In genomic region chr14:96754845-96755184, GRCh38 we compare ENCODE assay signal across 14 cellular contexts. TPM values are rescaled to one million over a fixed set of nuclear protein-coding genes. Genes with fewer than 3 reads are reported as not detected.
DNase-seq lines count a peak whose midpoint lies in the region; ATAC-seq, FAIRE-seq and TF ChIP-seq lines count a peak whose summit lies in the region.
"Had no signal": no experiment of that assay in that cellular context is flagged by ENCODE, and none has a peak within 500 bp of the region (broad histone marks: within the 10 kb centered on the region; RNA-seq: fewer than 3 reads in every experiment).

No MANE protein-coding gene starts in this region.

- no peaks in the 10 kb centered on the region for H3K4me1 ChIP-seq in kidney (ENCODE audit: control insufficient read depth in 1 of 2, insufficient read depth in 1 of 2, low read depth in 1 of 2, low read length in 2 of 2)
- H3K4me1 ChIP-seq: gastrocnemius medialis, parathyroid adenoma, SJSA1 had no signal

- intact Hi-C loops in kidney (cut with DNase I), result no loop called here

- FAIRE-seq in kidney (lab: Jason Lieb, UNC), result no peak
- FAIRE-seq: GM12891 had no signal

- H3K4me1 Mint-ChIP-seq in activated T-cell treated with anti-CD3 and anti-CD28 coated beads, Interleukin-2, amount 50 U/mL, for 72 hours (ENCODE audit: low read depth), result no peaks in the 10 kb centered on the region
- H3K4me1 Mint-ChIP-seq: activated naive CD4-positive, alpha-beta T cell treated with anti-CD3 and anti-CD28 coated beads, Interleukin-2, amount 10 ng/mL, durations not matched to agents 7 days and 5 days had no signal

- ATAC-seq in activated T-cell treated with anti-CD3 and anti-CD28 coated beads, Interleukin-2, amount 50 U/mL, for 72 hours (replicated peaks in 1 of 2), result no peak
- ATAC-seq: gastrocnemius medialis had no signal

- H3K9ac ChIP-seq in kidney (ENCODE audit: low read length in 2 of 2), result no peak overlapping the region
- H3K9ac ChIP-seq: parathyroid adenoma had no signal

- H3K36me3 ChIP-seq in kidney (ENCODE audit: control insufficient read depth in 1 of 2, insufficient read depth in 2 of 2, low read length in 2 of 2), result no peaks in the 10 kb centered on the region
- H3K36me3 ChIP-seq: gastrocnemius medialis, SJSA1 had no signal

- no peak overlapping the region for H3K27ac Mint-ChIP-seq in activated T-cell treated with anti-CD3 and anti-CD28 coated beads, Interleukin-2, amount 50 U/mL, for 72 hours
- H3K27ac Mint-ChIP-seq: activated naive CD4-positive, alpha-beta T cell treated with anti-CD3 and anti-CD28 coated beads, Interleukin-2, amount 10 ng/mL, durations not matched to agents 7 days and 5 days; type B pancreatic cell had no signal

- H3K4me3 Mint-ChIP-seq in activated T-cell treated with anti-CD3 and anti-CD28 coated beads, Interleukin-2, amount 50 U/mL, for 72 hours, result no peak overlapping the region
- H3K4me3 Mint-ChIP-seq: activated naive CD4-positive, alpha-beta T cell treated with anti-CD3 and anti-CD28 coated beads, Interleukin-2, amount 10 ng/mL, durations not matched to agents 7 days and 5 days; type B pancreatic cell had no signal

- H3K9me3 Mint-ChIP-seq in activated T-cell treated with anti-CD3 and anti-CD28 coated beads, Interleukin-2, amount 50 U/mL, for 72 hours, result no peaks in the 10 kb centered on the region
- H3K9me3 Mint-ChIP-seq: activated naive CD4-positive, alpha-beta T cell treated with anti-CD3 and anti-CD28 coated beads, Interleukin-2, amount 10 ng/mL, durations not matched to agents 7 days and 5 days; type B pancreatic cell had no signal

- in situ Hi-C loops in KBM-7 (cut with MboI; ENCODE audit: low pct_unique_long_range_greater_than_20kb, low sequenced_read_pairs), result no loop called here

- no peak overlapping the region for H3K4me3 ChIP-seq in kidney (ENCODE audit: low read length in 2 of 2)
- H3K4me3 ChIP-seq: gastrocnemius medialis, SJSA1 had no signal

- DNase-seq in Daoy (ENCODE audit: low read depth) (peak; percentile 61), NCI-H146 treated with DMSO at 0.1 percent for 48 hours (lab: John Stamatoyannopoulos, UW; ENCODE audit: unreplicated experiment) (peak; percentile 74), SK-N-DZ (ENCODE audit: low spot score) (peak; percentile 43), medulla oblongata (ENCODE audit: extremely low spot score) (peak; percentile 23), KBM-7 (no peak), kidney (no peak)
- DNase-seq in activated T-cell treated with anti-CD3 and anti-CD28 coated beads, Interleukin-2, amount 50 U/mL, for 72 hours, result no peak
- no peak for DNase-seq in activated naive CD4-positive, alpha-beta T cell (lab: John Stamatoyannopoulos, UW)
- DNase-seq: activated naive CD4-positive, alpha-beta T cell treated with anti-CD3 and anti-CD28 coated beads, Interleukin-2, amount 10 ng/mL, durations not matched to agents 7 days and 5 days; gastrocnemius medialis had no signal

- H3K36me3 Mint-ChIP-seq in activated T-cell treated with anti-CD3 and anti-CD28 coated beads, Interleukin-2, amount 50 U/mL, for 72 hours (ENCODE audit: insufficient read depth in 2 of 2), result no peaks in the 10 kb centered on the region
- H3K36me3 Mint-ChIP-seq: activated naive CD4-positive, alpha-beta T cell treated with anti-CD3 and anti-CD28 coated beads, Interleukin-2, amount 10 ng/mL, durations not matched to agents 7 days and 5 days; type B pancreatic cell had no signal

- peaks cover 23% of the 10 kb centered on the region for H3K27me3 Mint-ChIP-seq in activated T-cell treated with anti-CD3 and anti-CD28 coated beads, Interleukin-2, amount 50 U/mL, for 72 hours (ENCODE audit: low read depth)

- no peak overlapping the region for H3K27ac ChIP-seq in kidney (ENCODE audit: low read depth in 2 of 2, low read length in 2 of 2)
- H3K27ac ChIP-seq: gastrocnemius medialis, parathyroid adenoma, SJSA1 had no signal

- H3K9me3 ChIP-seq in kidney (ENCODE audit: control insufficient read depth in 1 of 2, low read length in 2 of 2), result no peaks in the 10 kb centered on the region
- H3K9me3 ChIP-seq: gastrocnemius medialis, SJSA1 had no signal

- no peak for TF ChIP-seq CTCF in kidney (IDR thresholded peaks at IDR 0.05; ENCODE audit: borderline replicate concordance, extremely low read depth, insufficient read depth)

RNA-seq across cellular contexts. Expression of gene VRK1, which starts 42.4 kb away (rescaled TPM):
- 146 TPM in 2 replicates for total RNA-seq in Daoy (2014; rRNA removed; shearing (Covaris generic))
- polyA plus RNA-seq in SK-N-DZ (2014; cell fraction: cytosol; rRNA removed), result 47.2 and 52.0 TPM in 2 replicates
- 20.7 and 34.5 TPM in 2 replicates for polyA plus RNA-seq in SK-N-DZ (2014; cell fraction: nucleus; rRNA removed)
- total RNA-seq in activated T-cell treated with anti-CD3 and anti-CD28 coated beads, Interleukin-2, amount 50 U/mL, for 72 hours, result 10 to 100 TPM; 56.4 to 66.5 TPM
- 15.8 TPM for total RNA-seq in kidney
- polyA plus RNA-seq in kidney (ENCODE audit: insufficient read depth, low read depth, low replicate concordance), result 6.6 TPM

Comparison
In these comparisons a context has a peak if more than half of its experiments do, and no peak if none do; other contexts are left out.
1. DNase-seq: peak in Daoy (single experiment), NCI-H146 treated with DMSO at 0.1 percent for 48 hours (single experiment), SK-N-DZ (single experiment) and medulla oblongata (single experiment); none in KBM-7 (single experiment), activated T-cell treated with anti-CD3 and anti-CD28 coated beads, Interleukin-2, amount 50 U/mL, for 72 hours (0 of 2), kidney (single experiment) and activated naive CD4-positive, alpha-beta T cell (0 of 4).